13 cellular contexts compared by ENCODE assay signal in the genomic region with DNA sequence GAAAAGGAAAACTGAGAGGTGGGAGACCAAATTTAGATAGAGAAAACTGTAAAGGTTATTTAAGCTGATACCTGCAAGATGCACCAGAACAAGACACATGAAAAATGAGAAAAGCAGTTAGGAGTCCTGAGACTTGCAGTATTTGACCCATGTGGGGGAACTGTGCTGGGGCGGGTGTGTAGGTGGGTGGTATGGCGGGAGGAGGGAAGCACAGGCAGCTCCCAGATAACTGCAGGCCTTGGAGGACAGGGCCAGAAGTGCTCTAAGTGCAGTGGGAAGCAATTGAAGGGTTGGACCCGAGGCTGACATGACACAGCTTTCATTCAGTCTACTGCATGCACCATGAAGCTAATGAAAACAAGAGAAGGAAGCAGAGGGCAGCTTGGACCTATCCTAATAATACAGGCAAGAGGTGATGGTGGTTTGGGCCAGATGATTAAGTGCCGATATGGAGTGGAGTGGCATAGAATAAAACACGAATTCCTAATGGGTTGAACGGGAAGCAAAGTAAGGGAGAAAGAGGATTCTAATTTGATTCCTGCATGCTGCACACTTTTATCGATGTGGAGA. TPM values are rescaled to one million over a fixed set of nuclear protein-coding genes. Genes with fewer than 3 reads are reported as not detected.
DNase-seq lines count a peak whose midpoint lies in the region; ATAC-seq and TF ChIP-seq lines count a peak whose summit lies in the region.
"Had no signal": no experiment of that assay in that cellular context is flagged by ENCODE, and none has a peak within 500 bp of the region (broad histone marks: within the 10 kb centered on the region; RNA-seq: fewer than 3 reads in every experiment).

No MANE protein-coding gene starts in this region.

- H3K9me3 ChIP-seq in Loucy (ENCODE audit: insufficient read depth, low read depth, low read length) (no peaks in the 10 kb centered on the region), endodermal cell (ENCODE audit: control insufficient read depth, low read length) (no peaks in the 10 kb centered on the region), HAP-1 (no peaks in the 10 kb centered on the region)

- H3K9ac ChIP-seq in Loucy (ENCODE audit: low read depth, low read length, poor library complexity, severe bottlenecking) (no peak overlapping the region), endodermal cell (ENCODE audit: extremely low read depth, low read length, poor library complexity, severe bottlenecking) (no peak overlapping the region)

- H3K27me3 ChIP-seq in Loucy (ENCODE audit: insufficient read depth, low read length, poor library complexity, severe bottlenecking) (no peaks in the 10 kb centered on the region), endodermal cell (ENCODE audit: control insufficient read depth, insufficient read depth, low read length, poor library complexity, severe bottlenecking) (no peaks in the 10 kb centered on the region), HAP-1 (ENCODE audit: low read depth) (no peaks in the 10 kb centered on the region)
- H3K27me3 ChIP-seq: brain microvascular endothelial cell had no signal

- H3K4me3 Mint-ChIP-seq in Calu3 (ENCODE audit: low read depth, unreplicated experiment) (peak overlapping the region; percentile 58), endodermal cell (peak overlapping the region; percentile 72), nephron progenitor cell (peak overlapping the region; percentile 79)
- H3K4me3 Mint-ChIP-seq: activated CD4-positive, alpha-beta T cell treated with anti-CD3 and anti-CD28 coated beads for 36 hours had no signal

- H3K27ac Mint-ChIP-seq in Calu3 (ENCODE audit: unreplicated experiment) (peak overlapping the region; percentile 23), endodermal cell (no peak overlapping the region), nephron progenitor cell (no peak overlapping the region)
- H3K27ac Mint-ChIP-seq: activated CD4-positive, alpha-beta T cell treated with anti-CD3 and anti-CD28 coated beads for 36 hours had no signal

- intact Hi-C loops in Calu3 (cut with micrococcal nuclease; ENCODE audit: unreplicated experiment): loop anchor here (1.0 kb wide), 1 partner anchor 363 kb away; no protein-coding TSS in a partner anchor

- H3K36me3 ChIP-seq in Loucy (ENCODE audit: insufficient read depth, low read length): no peaks in the 10 kb centered on the region
- no peaks in the 10 kb centered on the region for H3K36me3 ChIP-seq in endodermal cell (ENCODE audit: control insufficient read depth, insufficient read depth, low read length)
- H3K36me3 ChIP-seq in HAP-1 (replicated peaks): no peaks in the 10 kb centered on the region
- H3K36me3 ChIP-seq: brain microvascular endothelial cell had no signal

- no peak overlapping the region for H3K27ac ChIP-seq in endodermal cell (ENCODE audit: low read depth, low read length)

- H2AFZ ChIP-seq in Loucy (ENCODE audit: low read length): peak overlapping the region; percentile 92

- H3K27me3 Mint-ChIP-seq in Calu3 (ENCODE audit: unreplicated experiment) (no peaks in the 10 kb centered on the region), endodermal cell (ENCODE audit: insufficient read depth) (no peaks in the 10 kb centered on the region), nephron progenitor cell (ENCODE audit: low read depth, poor library complexity) (peaks cover 7% of the 10 kb centered on the region)

- no TSS peak for BruUV-seq in Calu3 (replicated peaks; lab: Mats Ljungman, UMichigan)

- H3K4me3 ChIP-seq in Loucy (ENCODE audit: low read length, poor library complexity, severe bottlenecking) (peak overlapping the region; percentile 70), endodermal cell (ENCODE audit: low read length) (no peak overlapping the region), HAP-1 (no peak overlapping the region)

- no peaks in the 10 kb centered on the region for H3K4me1 ChIP-seq in Loucy (ENCODE audit: insufficient read depth, low read length, poor library complexity, severe bottlenecking)
- H3K4me1 ChIP-seq in endodermal cell (ENCODE audit: control insufficient read depth, insufficient read depth, low read length): no peaks in the 10 kb centered on the region
- H3K4me1 ChIP-seq in HAP-1: no peaks in the 10 kb centered on the region

- H3K36me3 Mint-ChIP-seq in Calu3 (ENCODE audit: insufficient read depth, unreplicated experiment) (peaks cover 7% of the 10 kb centered on the region), endodermal cell (ENCODE audit: low read depth) (no peaks in the 10 kb centered on the region), nephron progenitor cell (ENCODE audit: low read depth) (no peaks in the 10 kb centered on the region)

- no peaks in the 10 kb centered on the region for H3F3A ChIP-seq in Loucy (ENCODE audit: low read depth)

- no peak for TF ChIP-seq CTCF in Calu3 (IDR thresholded peaks at IDR 0.05; ENCODE audit: unreplicated experiment)
- TF ChIP-seq CTCF in Loucy (conservative IDR thresholded peaks at IDR 0.05; ENCODE audit: low read length): no peak
- TF ChIP-seq CTCF in endodermal cell (conservative IDR thresholded peaks at IDR 0.05): no peak
- TF ChIP-seq CTCF in nephron progenitor cell (IDR thresholded peaks at IDR 0.05): no peak

- ATAC-seq in HG02759 (IDR thresholded peaks at IDR 0.05; ENCODE audit: unreplicated experiment): no peak
- ATAC-seq: activated CD4-positive, alpha-beta T cell treated with anti-CD3 and anti-CD28 coated beads for 36 hours; stimulated activated naive CD8-positive, alpha-beta T cell treated with anti-CD3 and anti-CD28 coated beads, Interleukin-15, Interleukin-2, amounts not matched to agents 100 U/mL and 50 U/mL, for 24 hours had no signal

- no peaks in the 10 kb centered on the region for H3K79me2 ChIP-seq in Loucy (ENCODE audit: insufficient read depth, low read length)

- DNase-seq in Calu3 (no peak), endodermal cell (no peak), nephron progenitor cell (no peak), kidney glomerular epithelial cell (lab: John Stamatoyannopoulos, UW) (no peak), NCI-H146 treated with DMSO at 0.1 percent for 48 hours (lab: John Stamatoyannopoulos, UW; ENCODE audit: unreplicated experiment) (no peak), HAP-1 (ENCODE audit: low spot score in 2 of 2) (no peak)
- DNase-seq: foreskin melanocyte had no signal

- H3K4me2 ChIP-seq in Loucy (ENCODE audit: low read depth, low read length, poor library complexity, severe bottlenecking): peak overlapping the region; percentile 52

- H3K9me3 Mint-ChIP-seq in Calu3 (ENCODE audit: low read depth, unreplicated experiment): no peaks in the 10 kb centered on the region
- H3K9me3 Mint-ChIP-seq in endodermal cell: no peaks in the 10 kb centered on the region
- H3K9me3 Mint-ChIP-seq in nephron progenitor cell: no peaks in the 10 kb centered on the region

- H3K4me1 Mint-ChIP-seq in Calu3 (ENCODE audit: low read depth, unreplicated experiment): peaks cover 10% of the 10 kb centered on the region
- H3K4me1 Mint-ChIP-seq in endodermal cell: peaks cover 6% of the 10 kb centered on the region
- H3K4me1 Mint-ChIP-seq in nephron progenitor cell: peaks cover 26% of the 10 kb centered on the region

- H3K9me2 ChIP-seq in Loucy (replicated peaks; ENCODE audit: low read depth, low read length): no peaks in the 10 kb centered on the region

- in situ Hi-C loops in HAP-1 (cut with MboI; ENCODE audit: low sequenced_read_pairs): loop anchor here (25.0 kb wide), 1 partner anchor 878 kb away; no protein-coding TSS in a partner anchor

- CTCF ChIA-PET in Calu3 (lab: Charles Lee): interaction anchor here (1.1 to 1.4 kb wide), 4 partner anchors 14 to 302 kb away, joined by 3 to 4 read pairs (median 3); no protein-coding TSS in a partner anchor

- H4K20me1 ChIP-seq in Loucy (ENCODE audit: insufficient read depth, low read length, poor library complexity, severe bottlenecking): no peaks in the 10 kb centered on the region

- 85 to 89% methylated on average over 6 to 7 of the region's 7 CpGs for WGBS in endodermal cell (ENCODE audit: insufficient coverage in 1 of 2, insufficient read length in 1 of 2), 2 experiments

RNA-seq across cellular contexts. Expression of gene ANO3, which starts 48.0 kb away (rescaled TPM):
- total RNA-seq in Calu3 (2022): not detected in 2 replicates
- not detected for total RNA-seq in endodermal cell
- 1.8 TPM for polyA plus RNA-seq in endodermal cell (2013, experiment 1 of 2)
- 2.0 TPM for polyA plus RNA-seq in endodermal cell (2013, experiment 2 of 2)
- total RNA-seq: activated CD4-positive, alpha-beta T cell treated with anti-CD3 and anti-CD28 coated beads for 36 hours; Daoy had no signal
